10 cellular contexts compared by ENCODE assay signal in genomic region chr1:53145942-53146708, GRCh38. TPM values are rescaled to one million over a fixed set of nuclear protein-coding genes. Genes with fewer than 3 reads are reported as not detected.
DNase-seq lines count a peak whose midpoint lies in the region; ATAC-seq and TF ChIP-seq lines count a peak whose summit lies in the region.
"Had no signal": no experiment of that assay in that cellular context is flagged by ENCODE, and none has a peak within 500 bp of the region (broad histone marks: within the 10 kb centered on the region; RNA-seq: fewer than 3 reads in every experiment).

No MANE protein-coding gene starts in this region.

- H3F3A ChIP-seq in smooth muscle cell (ENCODE audit: low read depth) = peaks cover 4% of the 10 kb centered on the region

- H3K9me2 ChIP-seq in hepatocyte (replicated peaks; ENCODE audit: insufficient read depth) = no peaks in the 10 kb centered on the region

- H3K4me3 Mint-ChIP-seq in effector memory CD8-positive, alpha-beta T cell = no peak overlapping the region

- H2AFZ ChIP-seq in hepatocyte (peak overlapping the region; percentile 22), smooth muscle cell (ENCODE audit: low read depth) (no peak overlapping the region)

- H3K9me3 Mint-ChIP-seq in effector memory CD8-positive, alpha-beta T cell = no peaks in the 10 kb centered on the region

- no peaks in the 10 kb centered on the region for H3K27me3 Mint-ChIP-seq in effector memory CD8-positive, alpha-beta T cell

- no peaks in the 10 kb centered on the region for H3K79me2 ChIP-seq in hepatocyte
- H3K79me2 ChIP-seq in smooth muscle cell (ENCODE audit: low read depth) = no peaks in the 10 kb centered on the region

- H3K4me3 ChIP-seq in HFF-Myc (replicated peaks; ENCODE audit: low read depth, low read length) (no peak overlapping the region), adrenal gland (no peak overlapping the region), hepatocyte (no peak overlapping the region), smooth muscle cell (no peak overlapping the region)

- H3K4me2 ChIP-seq in hepatocyte (peak overlapping the region; percentile 58), smooth muscle cell (peak overlapping the region; percentile 68)

- H3K27ac ChIP-seq in adrenal gland = peak overlapping the region in 3 of 5 donors; percentile 8 to 80 (median 50)
- H3K27ac ChIP-seq in hepatocyte = peak overlapping the region; percentile 95
- peak overlapping the region; percentile 71 for H3K27ac ChIP-seq in smooth muscle cell (ENCODE audit: low read depth)

- 63 to 72% (median 68%) methylated on average over 15 to 24 of the region's 24 CpGs for WGBS in adrenal gland, 4 donors
- WGBS in hepatocyte (ENCODE audit: low lambda C conversion rate, missing lambda C conversion rate) = 28% methylated on average over 24 of the region's 24 CpGs
- WGBS in smooth muscle cell (ENCODE audit: low lambda C conversion rate) = 18% methylated on average over 24 of the region's 24 CpGs

- H3K36me3 ChIP-seq in adrenal gland (replicated peaks in 1 of 2) = no peaks in the 10 kb centered on the region
- H3K36me3 ChIP-seq in hepatocyte (replicated peaks; ENCODE audit: insufficient read depth, low read depth) = no peaks in the 10 kb centered on the region
- no peaks in the 10 kb centered on the region for H3K36me3 ChIP-seq in smooth muscle cell (ENCODE audit: low read depth)

- H3K4me1 Mint-ChIP-seq in effector memory CD8-positive, alpha-beta T cell (ENCODE audit: low read depth in 2 of 2) = peaks cover 0 to 2% of the 10 kb centered on the region in 2 donors

- peak overlapping the region in 1 of 2 donors; percentile 12 for H3K27ac Mint-ChIP-seq in effector memory CD8-positive, alpha-beta T cell

- H3K27me3 ChIP-seq in adrenal gland = no peaks in the 10 kb centered on the region
- H3K27me3 ChIP-seq in hepatocyte = no peaks in the 10 kb centered on the region
- no peaks in the 10 kb centered on the region for H3K27me3 ChIP-seq in smooth muscle cell (ENCODE audit: low read depth)

- H3K9ac ChIP-seq in smooth muscle cell (ENCODE audit: low read depth) = no peak overlapping the region

- TF ChIP-seq CTCF in HFF-Myc (IDR thresholded peaks at IDR 0.05; ENCODE audit: low read depth, low read length, missing control alignments) (no peak), adrenal gland (IDR thresholded peaks at IDR 0.05) (no peak), hepatocyte (IDR thresholded peaks at IDR 0.05; ENCODE audit: poor library complexity) (no peak), smooth muscle cell (IDR thresholded peaks at IDR 0.05; ENCODE audit: borderline replicate concordance, insufficient read depth, poor library complexity, severe bottlenecking) (no peak)

- ATAC-seq in effector memory CD8-positive, alpha-beta T cell (replicated peaks) = no peak
- ATAC-seq in HG03354 (IDR thresholded peaks at IDR 0.05; ENCODE audit: poor library complexity, severe bottlenecking, unreplicated experiment) = no peak

- peak; percentile 96 for DNase-seq in HFF-Myc (ENCODE audit: extremely low read depth, low read depth)
- peak; percentile 28 to 77 (median 61) for DNase-seq in adrenal gland
- peak; percentile 94 for DNase-seq in hepatocyte (ENCODE audit: low spot score)
- peak; percentile 62 for DNase-seq in smooth muscle cell (lab: John Stamatoyannopoulos, UW; ENCODE audit: unreplicated experiment)
- DNase-seq in effector memory CD8-positive, alpha-beta T cell = no peak
- no peak for DNase-seq in NCI-H345 treated with DMSO at 0.1 percent for 48 hours (lab: John Stamatoyannopoulos, UW; ENCODE audit: unreplicated experiment)
- no peak for DNase-seq in DMS79 (lab: John Stamatoyannopoulos, UW)
- DNase-seq: stimulated activated naive CD4-positive, alpha-beta T cell had no signal

- TF ChIP-seq POLR2A in adrenal gland (IDR thresholded peaks at IDR 0.05) = no peak

- no peaks in the 10 kb centered on the region for H3K36me3 Mint-ChIP-seq in effector memory CD8-positive, alpha-beta T cell (ENCODE audit: insufficient read depth)

- H3K4me1 ChIP-seq in adrenal gland (replicated peaks in 1 of 2) (no peaks in the 10 kb centered on the region), hepatocyte (ENCODE audit: insufficient read depth) (peaks cover 21% of the 10 kb centered on the region), smooth muscle cell (ENCODE audit: low read depth) (no peaks in the 10 kb centered on the region)

- H4K20me1 ChIP-seq in hepatocyte (ENCODE audit: insufficient read depth, poor library complexity, severe bottlenecking) = no peaks in the 10 kb centered on the region
- H4K20me1 ChIP-seq in smooth muscle cell (ENCODE audit: low read depth) = no peaks in the 10 kb centered on the region

- H3K9me3 ChIP-seq in adrenal gland (replicated peaks in 1 of 3) (no peaks in the 10 kb centered on the region), hepatocyte (ENCODE audit: low read depth) (no peaks in the 10 kb centered on the region), smooth muscle cell (replicated peaks; ENCODE audit: low read depth) (no peaks in the 10 kb centered on the region)

- intact Hi-C loops in adrenal gland (cut with DNase I) = no loop called here

RNA-seq across cellular contexts. Expression of gene SLC1A7, which starts 3.7 kb away (rescaled TPM):
- total RNA-seq in adrenal gland = 1 to 10 TPM in 1 of 8 donors, under 1 TPM in 1, not detected in 6; 0.17 to 1.6 TPM
- under 1 TPM; 0.05 to 0.30 (median 0.16) TPM for polyA plus RNA-seq in adrenal gland
- total RNA-seq in hepatocyte = not detected in 2 replicates
- 0.46 TPM in 1 of 2 replicates, not detected in the other for polyA plus RNA-seq in hepatocyte
- not detected in 2 replicates for total RNA-seq in smooth muscle cell
- polyA plus RNA-seq in smooth muscle cell = 0.05 and 0.53 TPM in 2 replicates
- total RNA-seq: frontal cortex had no signal

RNA-seq across cellular contexts. Expression of gene CPT2, which starts 50.5 kb away (rescaled TPM):
- total RNA-seq in adrenal gland = 10 to 100 TPM; 35.6 to 61.3 (median 43.1) TPM
- 10 to 100 TPM in 2 of 3 donors, 1 to 10 TPM in 1; 7.8 to 79.5 (median 10.3) TPM for polyA plus RNA-seq in adrenal gland
- 25.0 and 29.3 TPM in 2 replicates for total RNA-seq in hepatocyte
- polyA plus RNA-seq in hepatocyte = 22.8 and 29.1 TPM in 2 replicates
- total RNA-seq in smooth muscle cell = 13.1 and 15.7 TPM in 2 replicates
- 13.3 and 18.1 TPM in 2 replicates for polyA plus RNA-seq in smooth muscle cell

Comparison
In these comparisons a context has a peak if more than half of its experiments do, and no peak if none do; other contexts are left out.
1. DNase-seq: peak in HFF-Myc (single experiment), adrenal gland (7 of 7), hepatocyte (single experiment) and smooth muscle cell (single experiment); none in effector memory CD8-positive, alpha-beta T cell (0 of 3), NCI-H345 treated with DMSO at 0.1 percent for 48 hours (single experiment) and DMS79 (single experiment).
2. Peak in every context shown above with its lines, with median percentiles within 50 percentile points of each other: H3K27ac ChIP-seq.